ENCODE assay signal across 14 cellular contexts in genomic region chr3:186432189-186432588, GRCh38.
DNase-seq lines count a peak whose midpoint lies in the region; ATAC-seq, FAIRE-seq and TF ChIP-seq lines count a peak whose summit lies in the region.
"Had no signal": no experiment of that assay in that cellular context is flagged by ENCODE, and none has a peak within 500 bp of the region (broad histone marks: within the 10 kb centered on the region; RNA-seq: fewer than 3 reads in every experiment).

No MANE protein-coding gene starts in this region.

- H3K27ac ChIP-seq in endodermal cell (ENCODE audit: low read depth, low read length), result no peak overlapping the region
- H3K27ac ChIP-seq: coronary artery had no signal

- FAIRE-seq in RCC 7860 (lab: Jason Lieb, UNC), result peak; percentile 81
- FAIRE-seq: G401.6 had no signal

- no peaks in the 10 kb centered on the region for H3K36me3 ChIP-seq in endodermal cell (ENCODE audit: control insufficient read depth, insufficient read depth, low read length)

- TF ChIP-seq CTCF in AG10803 (conservative IDR thresholded peaks at IDR 0.05; ENCODE audit: low read length) (no peak), endodermal cell (conservative IDR thresholded peaks at IDR 0.05) (no peak)

- H3K4me1 ChIP-seq in endodermal cell (ENCODE audit: control insufficient read depth, insufficient read depth, low read length), result peaks cover 18% of the 10 kb centered on the region

- H3K4me3 Mint-ChIP-seq in endodermal cell, result no peak overlapping the region
- no peak overlapping the region for H3K4me3 Mint-ChIP-seq in activated CD8-positive, alpha-beta memory T cell treated with anti-CD3 and anti-CD28 coated beads, Interleukin-2, amount 10 ng/mL, durations not matched to agents 7 days and 5 days
- H3K4me3 Mint-ChIP-seq: CD4-positive, CD25-positive, alpha-beta regulatory T cell had no signal

- CTCF ChIA-PET in activated CD8-positive, alpha-beta memory T cell treated with anti-CD3 and anti-CD28 coated beads, Interleukin-2, amount 10 ng/mL, durations not matched to agents 7 days and 5 days (lab: Charles Lee), result interaction anchor here (1.1 kb wide), 1 partner anchor 449 kb away, joined by 3 read pairs; no protein-coding TSS in a partner anchor

- no peak overlapping the region for H3K9ac ChIP-seq in endodermal cell (ENCODE audit: extremely low read depth, low read length, poor library complexity, severe bottlenecking)

- DNase-seq in AG10803 (ENCODE audit: low read depth) (peak; percentile 26), GM03348 (ENCODE audit: low spot score) (peak; percentile 35), RCC 7860 (ENCODE audit: low spot score) (peak; percentile 37), glomerular visceral epithelial cell (ENCODE audit: extremely low spot score) (peak; percentile 13), endodermal cell (no peak), nucleus accumbens (lab: John Stamatoyannopoulos, UW) (no peak)
- DNase-seq in activated CD8-positive, alpha-beta memory T cell treated with anti-CD3 and anti-CD28 coated beads, Interleukin-2, amount 10 ng/mL, durations not matched to agents 7 days and 5 days, result no peak
- DNase-seq: anterior cingulate cortex; CD4-positive, CD25-positive, alpha-beta regulatory T cell; NCI-H1417; NCI-H524 had no signal

- 84 to 95% methylated on average over 4 of the region's 4 CpGs for WGBS in endodermal cell (ENCODE audit: insufficient coverage in 1 of 2, insufficient read length in 1 of 2), 2 experiments

- H3K27ac Mint-ChIP-seq in endodermal cell, result no peak overlapping the region
- no peak overlapping the region for H3K27ac Mint-ChIP-seq in activated CD8-positive, alpha-beta memory T cell treated with anti-CD3 and anti-CD28 coated beads, Interleukin-2, amount 10 ng/mL, durations not matched to agents 7 days and 5 days
- H3K27ac Mint-ChIP-seq: CD4-positive, CD25-positive, alpha-beta regulatory T cell had no signal

- H3K36me3 Mint-ChIP-seq in endodermal cell (ENCODE audit: low read depth), result no peaks in the 10 kb centered on the region
- H3K36me3 Mint-ChIP-seq in activated CD8-positive, alpha-beta memory T cell treated with anti-CD3 and anti-CD28 coated beads, Interleukin-2, amount 10 ng/mL, durations not matched to agents 7 days and 5 days, result no peaks in the 10 kb centered on the region
- H3K36me3 Mint-ChIP-seq: CD4-positive, CD25-positive, alpha-beta regulatory T cell had no signal

- H3K27me3 ChIP-seq in endodermal cell (ENCODE audit: control insufficient read depth, insufficient read depth, low read length, poor library complexity, severe bottlenecking), result no peaks in the 10 kb centered on the region

- H3K4me3 ChIP-seq in AG10803 (ENCODE audit: low read length) (no peak overlapping the region), endodermal cell (ENCODE audit: low read length) (no peak overlapping the region)
- H3K4me3 ChIP-seq: coronary artery had no signal

- peaks cover 21% of the 10 kb centered on the region for H3K4me1 Mint-ChIP-seq in endodermal cell
- no peaks in the 10 kb centered on the region for H3K4me1 Mint-ChIP-seq in activated CD8-positive, alpha-beta memory T cell treated with anti-CD3 and anti-CD28 coated beads, Interleukin-2, amount 10 ng/mL, durations not matched to agents 7 days and 5 days
- H3K4me1 Mint-ChIP-seq: CD4-positive, CD25-positive, alpha-beta regulatory T cell had no signal

- ATAC-seq in activated CD8-positive, alpha-beta memory T cell treated with anti-CD3 and anti-CD28 coated beads, Interleukin-2, amount 10 ng/mL, durations not matched to agents 7 days and 5 days, result no peak
- ATAC-seq in GM21619 (IDR thresholded peaks at IDR 0.05; ENCODE audit: unreplicated experiment), result no peak

- no peaks in the 10 kb centered on the region for H3K9me3 ChIP-seq in endodermal cell (ENCODE audit: control insufficient read depth, low read length)

- H3K9me3 Mint-ChIP-seq in endodermal cell, result peaks cover 16% of the 10 kb centered on the region
- no peaks in the 10 kb centered on the region for H3K9me3 Mint-ChIP-seq in activated CD8-positive, alpha-beta memory T cell treated with anti-CD3 and anti-CD28 coated beads, Interleukin-2, amount 10 ng/mL, durations not matched to agents 7 days and 5 days (ENCODE audit: low read depth)

- no peaks in the 10 kb centered on the region for H3K27me3 Mint-ChIP-seq in endodermal cell (ENCODE audit: insufficient read depth)
- H3K27me3 Mint-ChIP-seq in activated CD8-positive, alpha-beta memory T cell treated with anti-CD3 and anti-CD28 coated beads, Interleukin-2, amount 10 ng/mL, durations not matched to agents 7 days and 5 days, result peaks cover 17% of the 10 kb centered on the region

Comparison
In these comparisons a context has a peak if more than half of its experiments do, and no peak if none do; other contexts are left out.
1. DNase-seq: peak in AG10803 (single experiment), GM03348 (single experiment), RCC 7860 (single experiment) and glomerular visceral epithelial cell (single experiment); none in endodermal cell (single experiment), activated CD8-positive, alpha-beta memory T cell treated with anti-CD3 and anti-CD28 coated beads, Interleukin-2, amount 10 ng/mL, durations not matched to agents 7 days and 5 days (single experiment) and nucleus accumbens (0 of 56).